Comparison of ENCODE assay signal across 10 cellular contexts in the genomic region with DNA sequence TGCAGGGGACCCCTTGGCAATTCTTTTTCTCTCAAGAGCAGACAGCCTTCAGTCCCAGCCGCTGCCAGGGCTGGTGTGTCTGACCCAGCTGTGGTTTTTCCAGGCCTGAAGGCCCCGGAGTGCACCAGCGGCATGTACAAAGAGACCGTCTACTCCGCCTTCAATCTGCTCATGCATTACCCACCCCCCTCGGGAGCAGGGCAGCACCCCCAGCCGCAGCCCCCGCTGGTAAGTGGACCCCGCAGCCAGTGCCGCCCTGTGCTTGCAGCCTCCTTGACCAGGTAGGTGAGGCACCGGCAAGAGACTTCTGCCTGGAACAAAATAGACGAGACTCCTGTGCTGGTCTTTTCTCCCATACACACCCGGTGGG. TPM values are rescaled to one million over a fixed set of nuclear protein-coding genes. Genes with fewer than 3 reads are reported as not detected.
DNase-seq lines count a peak whose midpoint lies in the region; ATAC-seq and TF ChIP-seq lines count a peak whose summit lies in the region.
"Had no signal": no experiment of that assay in that cellular context is flagged by ENCODE, and none has a peak within 500 bp of the region (broad histone marks: within the 10 kb centered on the region; RNA-seq: fewer than 3 reads in every experiment).

No MANE protein-coding gene starts in this region.

- H3K9me3 ChIP-seq in esophagus squamous epithelium (no peaks in the 10 kb centered on the region), psoas muscle (no peaks in the 10 kb centered on the region)
- H3K9me3 ChIP-seq: neutrophil had no signal

- H3K27ac ChIP-seq in RWPE1 (peak overlapping the region; percentile 53), esophagus squamous epithelium (peak overlapping the region in 3 of 4 donors; percentile 7 to 62 (median 55)), psoas muscle (no peak overlapping the region)
- H3K27ac ChIP-seq: 22Rv1, neutrophil had no signal

- no peaks in the 10 kb centered on the region for H3K9me3 Mint-ChIP-seq in stimulated activated effector memory CD8-positive, alpha-beta T cell treated with anti-CD3 and anti-CD28 coated beads, Interleukin-12 subunit alpha, Interleukin-12 subunit beta, amount 100 ng/mL, for 72 hours

- POLR2A ChIA-PET in RWPE1 (lab: Yijun Ruan, JAX; ENCODE audit: low non-redundant PET): no interaction called here

- intact Hi-C loops in esophagus squamous epithelium (cut with DNase I): no loop called here
- intact Hi-C loops in psoas muscle (cut with DNase I): no loop called here

- H3K4me1 Mint-ChIP-seq in stimulated activated effector memory CD8-positive, alpha-beta T cell treated with anti-CD3 and anti-CD28 coated beads, Interleukin-12 subunit alpha, Interleukin-12 subunit beta, amount 100 ng/mL, for 72 hours: peaks cover 82% of the 10 kb centered on the region

- CTCF ChIA-PET in RWPE1 (lab: Yijun Ruan, JAX): interaction anchor here (0.9 to 2.4 kb wide), 2 partner anchors 76 to 1343 kb away, joined by 3 to 12 read pairs; no protein-coding TSS in a partner anchor

- no peaks in the 10 kb centered on the region for H3K36me3 ChIP-seq in esophagus squamous epithelium
- no peaks in the 10 kb centered on the region for H3K36me3 ChIP-seq in psoas muscle (ENCODE audit: insufficient read depth in 1 of 2, low read depth in 1 of 2)
- H3K36me3 ChIP-seq: neutrophil had no signal

- H3K36me3 Mint-ChIP-seq in stimulated activated effector memory CD8-positive, alpha-beta T cell treated with anti-CD3 and anti-CD28 coated beads, Interleukin-12 subunit alpha, Interleukin-12 subunit beta, amount 100 ng/mL, for 72 hours: peaks cover 17% of the 10 kb centered on the region

- TF ChIP-seq POLR2A in esophagus squamous epithelium (IDR thresholded peaks at IDR 0.05): no peak

- DNase-seq in DMS53 (lab: John Stamatoyannopoulos, UW) (peak; percentile 47), DMS53 treated with DMSO at 0.1 percent for 48 hours (lab: John Stamatoyannopoulos, UW; ENCODE audit: unreplicated experiment) (no peak), RWPE1 (ENCODE audit: low spot score) (no peak), esophagus squamous epithelium (lab: John Stamatoyannopoulos, UW) (no peak), cortex of kidney (lab: John Stamatoyannopoulos, UW) (no peak), psoas muscle (no peak)
- no peak for DNase-seq in stimulated activated effector memory CD8-positive, alpha-beta T cell treated with anti-CD3 and anti-CD28 coated beads, Interleukin-12 subunit alpha, Interleukin-12 subunit beta, amount 100 ng/mL, for 72 hours (ENCODE audit: low spot score in 2 of 2)

- peak overlapping the region; percentile 67 for H3K4me3 Mint-ChIP-seq in stimulated activated effector memory CD8-positive, alpha-beta T cell treated with anti-CD3 and anti-CD28 coated beads, Interleukin-12 subunit alpha, Interleukin-12 subunit beta, amount 100 ng/mL, for 72 hours

- TF ChIP-seq CTCF in RWPE1 (conservative IDR thresholded peaks at IDR 0.05; ENCODE audit: low read depth) (no peak), esophagus squamous epithelium (IDR thresholded peaks at IDR 0.05) (no peak), psoas muscle (IDR thresholded peaks at IDR 0.05) (no peak)

- peaks cover 0 to 17% (median 0%) of the 10 kb centered on the region in 4 donors for H3K27me3 ChIP-seq in esophagus squamous epithelium
- H3K27me3 ChIP-seq in psoas muscle (ENCODE audit: insufficient read depth in 3 of 3, low read length in 2 of 3): peaks cover 0 to 18% (median 7%) of the 10 kb centered on the region in 3 donors

- WGBS in esophagus squamous epithelium, 2 donors: 50 to 80% methylated on average over 1 of the region's 13 CpGs
- 63 to 70% (median 66%) methylated on average over 13 of the region's 13 CpGs for WGBS in psoas muscle, 3 donors

- peaks cover 13 to 42% (median 19%) of the 10 kb centered on the region in 3 donors for H3K4me1 ChIP-seq in esophagus squamous epithelium
- peaks cover 13% of the 10 kb centered on the region for H3K4me1 ChIP-seq in psoas muscle

- ATAC-seq in stimulated activated effector memory CD8-positive, alpha-beta T cell treated with anti-CD3 and anti-CD28 coated beads, Interleukin-12 subunit alpha, Interleukin-12 subunit beta, amount 100 ng/mL, for 72 hours: no peak
- no peak for ATAC-seq in psoas muscle
- ATAC-seq in HG03095 (IDR thresholded peaks at IDR 0.05; ENCODE audit: unreplicated experiment): no peak

- H3K27ac Mint-ChIP-seq in stimulated activated effector memory CD8-positive, alpha-beta T cell treated with anti-CD3 and anti-CD28 coated beads, Interleukin-12 subunit alpha, Interleukin-12 subunit beta, amount 100 ng/mL, for 72 hours: no peak overlapping the region

- H3K4me3 ChIP-seq in esophagus squamous epithelium: peak overlapping the region; percentile 40 to 78 (median 58)
- H3K4me3 ChIP-seq in psoas muscle: no peak overlapping the region

RNA-seq across cellular contexts. Expression of gene TCF7, which starts 1.3 kb away (rescaled TPM):
- total RNA-seq in esophagus squamous epithelium (1 to 10 TPM; 1.9 to 7.6 (median 2.8) TPM), psoas muscle (1 to 10 TPM in 2 of 4 donors, under 1 TPM in 2; 0.74 to 2.0 (median 1.0) TPM)
- 1 to 10 TPM in 2 of 3 donors, under 1 TPM in 1; 0.24 to 2.6 (median 1.0) TPM for polyA plus RNA-seq in psoas muscle
